ENCODE assay signal across 6 cellular contexts in genomic region chr16:29258946-29259634, GRCh38.
DNase-seq lines count a peak whose midpoint lies in the region; ATAC-seq and TF ChIP-seq lines count a peak whose summit lies in the region.
"Not testable (repeated sequence)": the region's sequence is repeated elsewhere in the genome, so short reads cannot be mapped to it uniquely, and the experiment has no call there.

No MANE protein-coding gene starts in this region.

- not testable (repeated sequence) for H3K9me3 Mint-ChIP-seq in neural progenitor cell

- H3K4me3 ChIP-seq in Panc1 (ENCODE audit: low read depth in 2 of 2, low read length in 2 of 2); coronary artery; right cardiac atrium (ENCODE audit: low read length); neural progenitor cell: not testable (repeated sequence)
- H3K4me3 ChIP-seq in liver (ENCODE audit: low read depth in 1 of 3, low read length in 3 of 3) (peak overlapping the region in 1 of 3 donors; percentile 9), spleen (peak overlapping the region in 1 of 8 donors; percentile 35)

- not testable (repeated sequence) for TF ChIP-seq POLR2A in spleen (IDR thresholded peaks at IDR 0.05)

- not testable (repeated sequence) for H3K27me3 Mint-ChIP-seq in neural progenitor cell (ENCODE audit: insufficient read depth, low read depth)

- H3K9me3 ChIP-seq in Panc1 (ENCODE audit: control insufficient read depth, insufficient read depth, low read depth, low read length); right cardiac atrium (ENCODE audit: control insufficient read depth, low read length); liver (ENCODE audit: control insufficient read depth in 4 of 4, low read length in 3 of 4); neural progenitor cell (ENCODE audit: low read depth); spleen: not testable (repeated sequence)

- not testable (repeated sequence) for DNase-seq in Panc1 (ENCODE audit: low read depth, low spot score); neural progenitor cell (ENCODE audit: low spot score); spleen
- DNase-seq in coronary artery (ENCODE audit: low spot score) = peak; percentile 43
- DNase-seq in right cardiac atrium = peak in 1 of 3 donors; percentile 47

- 89% methylated on average over 19 of the region's 19 CpGs for WGBS in right cardiac atrium
- 79% methylated on average over 19 of the region's 19 CpGs for WGBS in liver
- 78 to 97% (median 88%) methylated on average over 18 to 19 of the region's 19 CpGs for WGBS in spleen, 5 donors

- H3K36me3 Mint-ChIP-seq in neural progenitor cell = not testable (repeated sequence)

- H2AFZ ChIP-seq in neural progenitor cell (replicated peaks) = not testable (repeated sequence)

- H4K20me1 ChIP-seq in neural progenitor cell (ENCODE audit: low read depth) = not testable (repeated sequence)

- in situ Hi-C loops in Panc1 (cut with HindIII; ENCODE audit: low pct_unique_long_range_greater_than_20kb, low sequenced_read_pairs) = not testable (repeated sequence)

- H3K4me1 Mint-ChIP-seq in neural progenitor cell = peaks cover 23% of the 10 kb centered on the region

- H3K4me1 ChIP-seq in Panc1 (ENCODE audit: control insufficient read depth, insufficient read depth, low read length) = peaks cover 16% of the 10 kb centered on the region
- not testable (repeated sequence) for H3K4me1 ChIP-seq in right cardiac atrium (ENCODE audit: control insufficient read depth, insufficient read depth, low read length); neural progenitor cell
- H3K4me1 ChIP-seq in liver (ENCODE audit: control insufficient read depth in 4 of 4, insufficient read depth in 4 of 4, low read length in 3 of 4) = peaks cover 2 to 28% (median 2%) of the 10 kb centered on the region in 4 donors
- peaks cover 0 to 30% (median 6%) of the 10 kb centered on the region in 6 donors for H3K4me1 ChIP-seq in spleen

- not testable (repeated sequence) for BruUV-seq in Panc1 (replicated peaks; lab: Mats Ljungman, UMichigan)

- CTCF ChIA-PET in Panc1 (lab: Charles Lee) = not testable (repeated sequence)

- H3K9ac ChIP-seq in liver (ENCODE audit: low read depth in 1 of 2, low read length in 2 of 2) = peak overlapping the region; percentile 60 to 77
- not testable (repeated sequence) for H3K9ac ChIP-seq in neural progenitor cell

- H3K4me3 Mint-ChIP-seq in neural progenitor cell = not testable (repeated sequence)

- H3K27me3 ChIP-seq in Panc1 (ENCODE audit: control insufficient read depth, insufficient read depth, low read length); right cardiac atrium (ENCODE audit: control insufficient read depth, insufficient read depth); liver (ENCODE audit: control insufficient read depth in 4 of 4, insufficient read depth in 4 of 4, low read length in 3 of 4); neural progenitor cell; spleen (replicated peaks in 1 of 7): not testable (repeated sequence)

- peak overlapping the region; percentile 53 for H3K27ac Mint-ChIP-seq in neural progenitor cell

- H3K27ac ChIP-seq in Panc1 (ENCODE audit: low read length) (peak overlapping the region; percentile 57), coronary artery (peak overlapping the region in 1 of 2 donors; percentile 85), right cardiac atrium (ENCODE audit: low read length) (peak overlapping the region; percentile 89), liver (ENCODE audit: low read depth in 1 of 2, low read length in 2 of 2) (peak overlapping the region; percentile 94 to 96), spleen (peak overlapping the region in 5 of 8 donors; percentile 62 to 84 (median 78))
- not testable (repeated sequence) for H3K27ac ChIP-seq in neural progenitor cell

- POLR2A ChIA-PET in Panc1 (lab: Charles Lee) = not testable (repeated sequence)

- intact Hi-C loops in Panc1 (cut with micrococcal nuclease; ENCODE audit: unreplicated experiment); spleen (cut with DNase I; ENCODE audit: low total_unique reads): not testable (repeated sequence)
- intact Hi-C loops in right cardiac atrium (cut with DNase I) = loop anchor here in 1 of 4 donors (10.0 kb wide), 1 partner anchor 144 kb away; no protein-coding TSS in a partner anchor

- not testable (repeated sequence) for H3K4me2 ChIP-seq in neural progenitor cell

- not testable (repeated sequence) for H3K36me3 ChIP-seq in Panc1 (ENCODE audit: control insufficient read depth, insufficient read depth, low read length); liver (ENCODE audit: control insufficient read depth in 4 of 4, insufficient read depth in 3 of 4, low read depth in 1 of 4, low read length in 3 of 4); neural progenitor cell; spleen

- TF ChIP-seq RAD21 in liver (IDR thresholded peaks at IDR 0.05) = not testable (repeated sequence)

- not testable (repeated sequence) for H3F3A ChIP-seq in neural progenitor cell (ENCODE audit: low read depth)

- TF ChIP-seq CTCF in Panc1 (IDR thresholded peaks at IDR 0.05); coronary artery (IDR thresholded peaks at IDR 0.05); liver (IDR thresholded peaks at IDR 0.05; ENCODE audit: low read depth, low read length, missing input control); neural progenitor cell (IDR thresholded peaks at IDR 0.05); spleen (IDR thresholded peaks at IDR 0.05 in 8 of 11, conservative IDR thresholded peaks at IDR 0.05 in 3 of 11): not testable (repeated sequence)

- ATAC-seq in Panc1, right cardiac atrium: not testable (repeated sequence)

- H3K79me2 ChIP-seq in neural progenitor cell (ENCODE audit: low read depth) = not testable (repeated sequence)
